1 cellular context compared by ENCODE assay signal in genomic region chr5:61159070-61159469, GRCh38.
TF ChIP-seq lines count a peak whose summit lies in the region.

No MANE protein-coding gene starts in this region.

TF ChIP-seq in GM12878, 131 proteins besides CTCF, POLR2A, EP300 and RAD21:
- TF ChIP-seq DPF2 (IDR thresholded peaks at IDR 0.05) = no peak
- TF ChIP-seq BCL3 (IDR thresholded peaks at IDR 0.05; ENCODE audit: borderline replicate concordance, insufficient read depth, low read depth, low read length, poor library complexity, severe bottlenecking) = no peak
- no peak for TF ChIP-seq ZBTB40 (IDR thresholded peaks at IDR 0.05; ENCODE audit: borderline replicate concordance)
- no peak for TF ChIP-seq BHLHE40 (IDR thresholded peaks at IDR 0.05; ENCODE audit: borderline replicate concordance in 1 of 2, low read depth in 2 of 2, low read length in 1 of 2)
- no peak for TF ChIP-seq GATAD2B (conservative IDR thresholded peaks at IDR 0.05; ENCODE audit: low read depth)
- TF ChIP-seq NRF1 (conservative IDR thresholded peaks at IDR 0.05; ENCODE audit: low read depth, low read length) = no peak
- no peak for TF ChIP-seq FOS (IDR thresholded peaks at IDR 0.05; ENCODE audit: borderline replicate concordance, extremely low read depth, insufficient read length)
- no peak for TF ChIP-seq SIX5 (IDR thresholded peaks at IDR 0.05; ENCODE audit: low read depth, low read length, severe bottlenecking)
- TF ChIP-seq SMC3 (IDR thresholded peaks at IDR 0.05; ENCODE audit: borderline replicate concordance, low read length) = no peak
- TF ChIP-seq ZNF207 (IDR thresholded peaks at IDR 0.05; ENCODE audit: borderline replicate concordance) = no peak
- no peak for TF ChIP-seq ATF7 (IDR thresholded peaks at IDR 0.05; ENCODE audit: low read depth)
- TF ChIP-seq MTA3 (IDR thresholded peaks at IDR 0.05; ENCODE audit: borderline replicate concordance, low read length) = no peak
- TF ChIP-seq FOXM1 (IDR thresholded peaks at IDR 0.05; ENCODE audit: low read depth, low read length) = no peak
- no peak for TF ChIP-seq LARP7 (IDR thresholded peaks at IDR 0.05)
- TF ChIP-seq MTA2 (IDR thresholded peaks at IDR 0.05; ENCODE audit: low read depth) = no peak
- TF ChIP-seq ZBTB11 (CRISPR knock-in tag; IDR thresholded peaks at IDR 0.05) = no peak
- TF ChIP-seq TARDBP (IDR thresholded peaks at IDR 0.05; ENCODE audit: borderline replicate concordance) = no peak
